In the genomic region with DNA sequence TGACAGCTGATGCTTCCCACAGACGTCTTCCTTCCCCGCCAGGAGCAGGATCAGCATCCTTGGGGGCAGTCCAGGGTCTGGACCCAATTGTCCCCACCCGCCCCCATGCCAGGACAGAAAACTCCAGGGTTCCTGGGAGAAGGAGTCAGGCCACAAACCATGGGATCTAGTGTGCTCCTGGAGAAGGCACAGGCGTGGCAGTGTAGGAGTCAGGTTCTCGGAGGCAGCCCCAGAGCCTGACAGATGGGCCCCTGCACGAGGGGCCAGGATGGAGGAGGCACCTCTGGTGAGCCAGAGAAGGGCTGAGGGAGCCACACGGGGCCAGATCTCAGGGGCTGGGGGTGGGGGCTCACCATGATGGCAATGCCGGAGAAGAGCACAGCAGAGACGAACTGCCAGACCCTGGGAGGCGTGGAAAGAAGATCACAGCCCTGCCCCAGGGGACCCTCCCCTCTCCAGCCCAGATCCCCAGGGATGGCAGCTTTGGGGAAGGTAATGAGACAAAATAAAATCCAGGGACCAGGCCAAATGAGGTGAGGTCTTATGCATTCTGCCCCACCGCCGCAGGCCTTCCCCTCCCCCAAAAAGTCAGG, we compare ENCODE assay signal across 15 cellular contexts. TPM values are rescaled to one million over a fixed set of nuclear protein-coding genes. Genes with fewer than 3 reads are reported as not detected.
DNase-seq lines count a peak whose midpoint lies in the region; ATAC-seq, FAIRE-seq and TF ChIP-seq lines count a peak whose summit lies in the region.
"Had no signal": no experiment of that assay in that cellular context is flagged by ENCODE, and none has a peak within 500 bp of the region (broad histone marks: within the 10 kb centered on the region; RNA-seq: fewer than 3 reads in every experiment).

No MANE protein-coding gene starts in this region.

- FAIRE-seq in D721Med (lab: Jason Lieb, UNC): no peak
- FAIRE-seq: bronchial epithelial cell, colon, HTR-8/SVneo, pancreas had no signal

- POLR2A ChIA-PET in Panc1 (lab: Charles Lee): no interaction called here

- TF ChIP-seq CTCF in D721Med (IDR thresholded peaks at IDR 0.05; ENCODE audit: insufficient read depth, missing control alignments) (no peak), Panc1 (IDR thresholded peaks at IDR 0.05) (no peak), neutrophil (IDR thresholded peaks at IDR 0.05) (no peak)

- H3K36me3 ChIP-seq in Panc1 (ENCODE audit: control insufficient read depth, insufficient read depth, low read length) (no peaks in the 10 kb centered on the region), neutrophil (peaks cover 95% of the 10 kb centered on the region)

- ATAC-seq in Panc1 (peak; percentile 66), HG03108 (IDR thresholded peaks at IDR 0.05; ENCODE audit: unreplicated experiment) (no peak), left cardiac atrium (no peak)

- CTCF ChIA-PET in Panc1 (lab: Charles Lee): interaction anchor here (0.5 to 3.3 kb wide), 13 partner anchors 9 to 171 kb away, joined by 3 to 88 read pairs (median 5); a partner anchor contains a TSS

- H3K27me3 ChIP-seq in Panc1 (ENCODE audit: control insufficient read depth, insufficient read depth, low read length) (no peaks in the 10 kb centered on the region), neutrophil (no peaks in the 10 kb centered on the region)
- H3K27me3 ChIP-seq: MG63, pancreas, upper lobe of right lung had no signal

- DNase-seq in D721Med (ENCODE audit: insufficient read length, low spot score) (peak; percentile 43), NCI-H1694 treated with DMSO at 0.1 percent for 48 hours (lab: John Stamatoyannopoulos, UW) (peak; percentile 60), Panc1 (ENCODE audit: low read depth, low spot score) (no peak), left cardiac atrium (no peak)
- no peak for DNase-seq in activated T-cell treated with anti-CD3 and anti-CD28 coated beads, Interleukin-2, amount 50 U/mL, for 1 hour
- DNase-seq: GF-D8 had no signal

- H3K27ac ChIP-seq in Panc1 (ENCODE audit: low read length): peak overlapping the region; percentile 7; the same call in 1 of the 2 replicates
- H3K27ac ChIP-seq in neutrophil: peak overlapping the region; percentile 41
- H3K27ac ChIP-seq: pancreas, upper lobe of right lung had no signal

- H3K9me3 ChIP-seq in Panc1 (ENCODE audit: control insufficient read depth, insufficient read depth, low read depth, low read length) (no peaks in the 10 kb centered on the region), neutrophil (no peaks in the 10 kb centered on the region)
- H3K9me3 ChIP-seq: MG63, pancreas, upper lobe of right lung had no signal

- H3K4me3 ChIP-seq in Panc1 (ENCODE audit: low read depth in 2 of 2, low read length in 2 of 2) (no peak overlapping the region), neutrophil (ENCODE audit: low read depth in 1 of 2, low read length in 1 of 2) (no peak overlapping the region)
- H3K4me3 ChIP-seq: lung, MG63, pancreas, upper lobe of right lung had no signal

- intact Hi-C loops in Panc1 (cut with micrococcal nuclease; ENCODE audit: unreplicated experiment) (loop anchor here (1.0 to 10.0 kb wide), 2 partner anchors 168 to 398 kb away; no protein-coding TSS in a partner anchor), left cardiac atrium (cut with DNase I) (loop anchor here (2.0 to 10.0 kb wide), 3 partner anchors 166 to 388 kb away; no protein-coding TSS in a partner anchor)

- in situ Hi-C loops in Panc1 (cut with HindIII; ENCODE audit: low pct_unique_long_range_greater_than_20kb, low sequenced_read_pairs): no loop called here

- H3K4me1 ChIP-seq in Panc1 (ENCODE audit: control insufficient read depth, insufficient read depth, low read length): peaks cover 22% of the 10 kb centered on the region
- H3K4me1 ChIP-seq in neutrophil (ENCODE audit: control insufficient read depth in 1 of 2, insufficient read depth in 1 of 2, low read depth in 1 of 2, low read length in 1 of 2): peaks cover 32 to 38% of the 10 kb centered on the region in 2 experiments
- H3K4me1 ChIP-seq: pancreas had no signal

- BruUV-seq in Panc1 (replicated peaks; lab: Mats Ljungman, UMichigan): no TSS peak

RNA-seq across cellular contexts. Expression of a gene that starts 13.6 kb away (rescaled TPM):
- total RNA-seq in Panc1 (2021; ENCODE audit: unreplicated experiment) (132 TPM), left cardiac atrium (100 to 1,000 TPM in 1 of 2 donors, 10 to 100 TPM in 1; 96.4 to 115 TPM)
- polyA plus RNA-seq in Panc1 (2012; ENCODE audit: insufficient read length): 179 TPM

Comparison
In these comparisons a context has a peak if more than half of its experiments do, and no peak if none do; other contexts are left out.
1. DNase-seq: peak in D721Med (single experiment) and NCI-H1694 treated with DMSO at 0.1 percent for 48 hours (single experiment); none in Panc1 (single experiment), activated T-cell treated with anti-CD3 and anti-CD28 coated beads, Interleukin-2, amount 50 U/mL, for 1 hour (single experiment) and left cardiac atrium (single experiment).